Comparison of ENCODE assay signal across 13 cellular contexts in the genomic region with DNA sequence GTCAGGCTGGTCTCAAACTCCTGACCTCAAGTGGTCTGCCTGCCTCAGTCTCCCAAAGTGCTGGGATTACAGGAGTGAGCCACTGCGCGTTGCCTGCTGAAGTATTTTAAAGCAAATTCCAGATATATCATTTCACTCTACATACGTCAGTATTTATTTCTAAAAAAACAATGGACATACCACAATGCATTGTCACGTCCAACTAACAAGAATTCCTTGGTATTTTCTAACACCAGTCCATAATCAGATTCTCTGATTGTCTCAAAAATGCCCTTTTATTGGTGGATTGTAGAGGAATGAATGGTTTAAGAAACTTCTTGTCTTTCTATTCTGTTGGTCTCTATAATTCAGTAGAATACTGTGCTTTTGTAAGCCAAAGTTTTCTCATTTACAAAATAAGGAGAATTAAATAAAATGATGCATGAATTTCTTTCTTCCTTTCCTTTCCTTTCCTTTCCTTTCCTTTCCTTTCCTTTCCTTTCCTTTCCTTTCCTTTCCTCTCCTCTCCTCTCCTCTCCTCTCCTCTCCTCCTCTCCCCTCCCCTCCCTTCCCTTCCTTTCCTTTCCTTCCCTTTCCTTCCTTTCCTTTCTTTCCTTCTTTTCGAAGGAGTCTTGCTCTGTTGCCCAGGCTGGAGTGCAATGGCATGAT.
"Had no signal": no experiment of that assay in that cellular context is flagged by ENCODE, and none has a peak within 500 bp of the region (broad histone marks: within the 10 kb centered on the region; RNA-seq: fewer than 3 reads in every experiment).

No MANE protein-coding gene starts in this region.

- H3K36me3 ChIP-seq: neural progenitor cell had no signal

- H3K4me2 ChIP-seq: neural progenitor cell, smooth muscle cell had no signal

- H3K4me1 ChIP-seq: left lung, lower lobe of right lung, neural progenitor cell, pancreas had no signal

- H3K9me3 ChIP-seq: left lung, lower lobe of right lung, pancreas had no signal

- H2AFZ ChIP-seq: neural progenitor cell had no signal

- FAIRE-seq: colon, frontal cortex, keratinocyte, pancreas had no signal

- H3K27ac ChIP-seq: left lung, lower lobe of right lung, neural progenitor cell, pancreas had no signal

- ATAC-seq: left lung, lower lobe of right lung, natural killer cell, pancreas, right cardiac atrium had no signal

- DNase-seq: left lung; lower lobe of right lung; natural killer cell; nucleus accumbens; pancreas; right cardiac atrium; stimulated activated CD4-positive, alpha-beta T cell treated with anti-CD3 and anti-CD28 coated beads, Interleukin-2, amount 100 ng/mL, for 48 hours; stimulated activated naive CD4-positive, alpha-beta T cell treated with Interleukin-2 at 50 U/mL for 16 hours had no signal

- H3K9ac ChIP-seq: neural progenitor cell had no signal

- H3K4me3 ChIP-seq: left lung, lower lobe of right lung, neural progenitor cell, pancreas, smooth muscle cell had no signal

- H3K27me3 ChIP-seq: left lung, neural progenitor cell, pancreas had no signal
